ENCODE assay signal across 19 cellular contexts in the genomic region with DNA sequence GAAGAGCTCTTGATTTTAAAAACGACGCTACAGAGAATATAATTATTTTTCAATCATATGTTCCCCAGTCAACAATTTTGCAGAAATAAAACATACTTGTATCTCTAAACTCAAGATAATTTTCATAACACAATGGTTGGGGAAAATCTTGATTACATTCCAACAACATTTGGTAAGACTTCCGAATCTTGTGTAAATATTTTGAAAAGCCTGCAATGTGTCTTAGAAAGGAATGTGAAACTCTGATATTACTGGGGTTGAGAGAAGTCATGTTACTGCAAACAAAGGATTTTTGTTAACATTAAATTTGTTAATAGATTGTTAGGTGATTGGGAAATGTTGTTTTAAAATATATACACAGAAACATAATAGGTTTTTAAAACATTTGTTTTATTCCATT.
DNase-seq lines count a peak whose midpoint lies in the region; ATAC-seq, FAIRE-seq and TF ChIP-seq lines count a peak whose summit lies in the region.
"Had no signal": no experiment of that assay in that cellular context is flagged by ENCODE, and none has a peak within 500 bp of the region (broad histone marks: within the 10 kb centered on the region; RNA-seq: fewer than 3 reads in every experiment).

No MANE protein-coding gene starts in this region.

- H3K4me3 ChIP-seq in choroid plexus epithelial cell (ENCODE audit: low read depth, low read length) (no peak overlapping the region), fibroblast of villous mesenchyme (ENCODE audit: low read depth, low read length) (no peak overlapping the region), pancreas (no peak overlapping the region)

- DNase-seq in LHCN-M2 (ENCODE audit: low read depth) (peak; percentile 25), choroid plexus epithelial cell (ENCODE audit: low read depth) (peak; percentile 62), fibroblast of villous mesenchyme (ENCODE audit: low read depth) (peak; percentile 29), pancreas (no peak), nucleus accumbens (lab: John Stamatoyannopoulos, UW) (no peak), T1000 (lab: John Stamatoyannopoulos, UW) (no peak)
- DNase-seq: ACHN; CD4-positive, CD25-positive, alpha-beta regulatory T cell; GOT3; HFFc6; Karpas-422; NCI-H1417; NCI-H2029; NCI-H510A treated with DMSO at 0.1 percent for 48 hours; SIG-M5 had no signal

- intact Hi-C loops in pancreas (cut with DNase I), result no loop called here

- FAIRE-seq in pancreas (lab: Jason Lieb, UNC), result peak; percentile 95
- FAIRE-seq: GM12891, RCC 7860 had no signal

- ATAC-seq in pancreas, result peak in 3 of 4 donors; percentile 29 to 52 (median 36)
- ATAC-seq in GM18909 (IDR thresholded peaks at IDR 0.05; ENCODE audit: poor library complexity, unreplicated experiment), result no peak
- ATAC-seq in HG02678 (IDR thresholded peaks at IDR 0.05; ENCODE audit: unreplicated experiment), result no peak

- no peaks in the 10 kb centered on the region for H3K9me3 ChIP-seq in pancreas

- no peak overlapping the region for H3K27ac ChIP-seq in pancreas

- 12 to 17% methylated on average over 3 of the region's 3 CpGs for WGBS in pancreas, 2 donors

- no peaks in the 10 kb centered on the region for H3K27me3 ChIP-seq in pancreas

- no peak for TF ChIP-seq CTCF in choroid plexus epithelial cell (conservative IDR thresholded peaks at IDR 0.05; ENCODE audit: low read depth, low read length)
- no peak for TF ChIP-seq CTCF in fibroblast of villous mesenchyme (IDR thresholded peaks at IDR 0.05; ENCODE audit: insufficient read depth, low read depth, low read length)
- no peak for TF ChIP-seq CTCF in pancreas (IDR thresholded peaks at IDR 0.05)

- peaks cover 0 to 4% (median 0%) of the 10 kb centered on the region in 3 donors for H3K4me1 ChIP-seq in pancreas

- H3K36me3 ChIP-seq in pancreas, result no peaks in the 10 kb centered on the region

Comparison
In these comparisons a context has a peak if more than half of its experiments do, and no peak if none do; other contexts are left out.
1. DNase-seq: peak in LHCN-M2 (single experiment), choroid plexus epithelial cell (single experiment) and fibroblast of villous mesenchyme (single experiment); none in pancreas (0 of 6), nucleus accumbens (0 of 56) and T1000 (single experiment).
2. ATAC-seq: peak in pancreas (3 of 4); none in GM18909 (single experiment) and HG02678 (single experiment).